In the genomic region with DNA sequence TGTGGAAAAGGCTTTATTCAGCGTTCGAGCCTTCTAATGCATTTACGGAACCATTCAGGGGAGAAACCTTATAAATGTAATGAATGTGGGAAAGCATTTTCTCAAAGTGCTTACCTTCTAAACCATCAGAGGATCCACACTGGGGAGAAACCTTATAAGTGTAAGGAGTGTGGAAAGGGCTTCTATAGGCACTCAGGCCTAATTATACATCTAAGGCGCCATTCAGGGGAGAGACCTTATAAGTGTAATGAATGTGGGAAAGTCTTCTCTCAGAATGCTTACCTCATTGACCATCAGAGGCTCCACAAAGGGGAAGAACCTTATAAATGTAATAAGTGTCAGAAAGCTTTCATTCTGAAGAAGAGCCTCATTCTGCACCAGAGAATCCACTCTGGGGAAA, we compare ENCODE assay signal across 22 cellular contexts. TPM values are rescaled to one million over a fixed set of nuclear protein-coding genes. Genes with fewer than 3 reads are reported as not detected.
A peak's percentile ranks its signal among the peaks of the same experiment; 100 is the strongest.
DNase-seq lines count a peak whose midpoint lies in the region; TF ChIP-seq lines count a peak whose summit lies in the region.
"Had no signal": no experiment of that assay in that cellular context is flagged by ENCODE, and none has a peak within 500 bp of the region (broad histone marks: within the 10 kb centered on the region; RNA-seq: fewer than 3 reads in every experiment).

No MANE protein-coding gene starts in this region.

- H3K9ac ChIP-seq in BLaER1 treated with 17β-estradiol and CSF1 and Interleukin-3, amounts not matched to agents 10 nM and 100 nM, result no peak overlapping the region
- no peak overlapping the region for H3K9ac ChIP-seq in adipocyte (ENCODE audit: low read length)
- H3K9ac ChIP-seq in smooth muscle cell (ENCODE audit: low read depth), result no peak overlapping the region

- no peaks in the 10 kb centered on the region for H3K27me3 Mint-ChIP-seq in endothelial cell (ENCODE audit: unreplicated experiment)

- no peaks in the 10 kb centered on the region for H3K9me3 Mint-ChIP-seq in endothelial cell (ENCODE audit: unreplicated experiment)

- H3K79me2 ChIP-seq in smooth muscle cell (ENCODE audit: low read depth), result peaks cover 23% of the 10 kb centered on the region

- H3K4me1 Mint-ChIP-seq in endothelial cell (ENCODE audit: unreplicated experiment), result no peaks in the 10 kb centered on the region

- DNase-seq in adipocyte (ENCODE audit: low read depth) (no peak), endothelial cell (ENCODE audit: low spot score) (no peak), smooth muscle cell (lab: John Stamatoyannopoulos, UW; ENCODE audit: unreplicated experiment) (no peak), hypothalamus (lab: John Stamatoyannopoulos, UW) (no peak), left ventricle myocardium inferior (no peak), GDM1 (lab: John Stamatoyannopoulos, UW) (no peak)
- DNase-seq: C1 segment of cervical spinal cord; Caco-2; CD8-positive, alpha-beta T cell; KBM-7; MG63; NCI-H1417; NCI-H1694; NCI-H2029 treated with DMSO at 0.1 percent for 48 hours; NCI-H446 treated with DMSO at 0.1 percent for 48 hours; NCI-H526; NCI-H82; NK-92 treated with Interleukin-12 subunit alpha and Interleukin-12 subunit beta, amount 100 ng/mL, for 24 hours; Right ventricle myocardium superior; RPMI8226 had no signal

- H3K27ac Mint-ChIP-seq in endothelial cell (ENCODE audit: unreplicated experiment), result no peak overlapping the region
- H3K27ac Mint-ChIP-seq: CD8-positive, alpha-beta T cell had no signal

- H3K27ac ChIP-seq in BLaER1 treated with 17β-estradiol and CSF1 and Interleukin-3, amounts not matched to agents 10 nM and 100 nM, result no peak overlapping the region
- H3K27ac ChIP-seq in smooth muscle cell (ENCODE audit: low read depth) (no peak overlapping the region), left ventricle myocardium inferior (replicated peaks) (no peak overlapping the region)
- H3K27ac ChIP-seq: SJSA1 had no signal

- H3K4me1 ChIP-seq in BLaER1 treated with 17β-estradiol and CSF1 and Interleukin-3, amounts not matched to agents 10 nM and 100 nM, result no peaks in the 10 kb centered on the region
- H3K4me1 ChIP-seq in adipocyte (ENCODE audit: control insufficient read depth, insufficient read depth, low read length), result no peaks in the 10 kb centered on the region
- no peaks in the 10 kb centered on the region for H3K4me1 ChIP-seq in smooth muscle cell (ENCODE audit: low read depth)
- H3K4me1 ChIP-seq in left ventricle myocardium inferior, result no peaks in the 10 kb centered on the region
- H3K4me1 ChIP-seq: Caco-2, SJSA1 had no signal

- intact Hi-C loops in left ventricle myocardium inferior (cut with micrococcal nuclease), result no loop called here

- peaks cover 91 to 100% (median 99%) of the 10 kb centered on the region in 11 experiments for H3K36me3 ChIP-seq in BLaER1 treated with 17β-estradiol and CSF1 and Interleukin-3, amounts not matched to agents 10 nM and 100 nM
- H3K36me3 ChIP-seq in adipocyte (ENCODE audit: control insufficient read depth, insufficient read depth, low read length, severe bottlenecking) (peaks cover 65% of the 10 kb centered on the region), smooth muscle cell (ENCODE audit: low read depth) (peaks cover 68% of the 10 kb centered on the region), left ventricle myocardium inferior (peaks cover 74% of the 10 kb centered on the region)

- no peak overlapping the region for H2AFZ ChIP-seq in smooth muscle cell (ENCODE audit: low read depth)

- H3K4me3 Mint-ChIP-seq in endothelial cell (ENCODE audit: unreplicated experiment), result peak overlapping the region; percentile 70
- H3K4me3 Mint-ChIP-seq: CD8-positive, alpha-beta T cell had no signal

- H3F3A ChIP-seq in smooth muscle cell (ENCODE audit: low read depth), result no peaks in the 10 kb centered on the region

- H3K27me3 ChIP-seq in BLaER1 treated with 17β-estradiol and CSF1 and Interleukin-3, amounts not matched to agents 10 nM and 100 nM, result no peaks in the 10 kb centered on the region
- H3K27me3 ChIP-seq in adipocyte (replicated peaks; ENCODE audit: control insufficient read depth, insufficient read depth, low read length), result no peaks in the 10 kb centered on the region
- H3K27me3 ChIP-seq in smooth muscle cell (ENCODE audit: low read depth), result no peaks in the 10 kb centered on the region
- no peaks in the 10 kb centered on the region for H3K27me3 ChIP-seq in left ventricle myocardium inferior (ENCODE audit: low read depth)
- H3K27me3 ChIP-seq: MG63, SJSA1 had no signal

- H3K9me3 ChIP-seq in BLaER1 treated with 17β-estradiol and CSF1 and Interleukin-3, amounts not matched to agents 10 nM and 100 nM (replicated peaks in 1 of 11), result peaks cover 87 to 100% (median 98%) of the 10 kb centered on the region in 11 experiments
- H3K9me3 ChIP-seq in adipocyte (ENCODE audit: control insufficient read depth, low read length) (peaks cover 51% of the 10 kb centered on the region), smooth muscle cell (replicated peaks; ENCODE audit: low read depth) (peaks cover 35% of the 10 kb centered on the region), left ventricle myocardium inferior (replicated peaks) (peaks cover 89% of the 10 kb centered on the region)

- no peak overlapping the region for H3K4me2 ChIP-seq in BLaER1 treated with 17β-estradiol and CSF1 and Interleukin-3, amounts not matched to agents 10 nM and 100 nM
- H3K4me2 ChIP-seq in smooth muscle cell, result no peak overlapping the region

- H3K36me3 Mint-ChIP-seq in endothelial cell (ENCODE audit: low read depth, unreplicated experiment), result peaks cover 56% of the 10 kb centered on the region

- no peaks in the 10 kb centered on the region for H4K20me1 ChIP-seq in BLaER1 treated with 17β-estradiol and CSF1 and Interleukin-3, amounts not matched to agents 10 nM and 100 nM
- H4K20me1 ChIP-seq in smooth muscle cell (ENCODE audit: low read depth), result peaks cover 5% of the 10 kb centered on the region

- peak overlapping the region; percentile 20 to 41 (median 34); a peak in 17 of 20 replicates for H3K4me3 ChIP-seq in BLaER1 treated with 17β-estradiol and CSF1 and Interleukin-3, amounts not matched to agents 10 nM and 100 nM
- peak overlapping the region; percentile 67 for H3K4me3 ChIP-seq in adipocyte (ENCODE audit: low read length)
- peak overlapping the region; percentile 15 for H3K4me3 ChIP-seq in smooth muscle cell
- H3K4me3 ChIP-seq in left ventricle myocardium inferior, result no peak overlapping the region
- H3K4me3 ChIP-seq: MG63, SJSA1 had no signal

- WGBS in smooth muscle cell (ENCODE audit: low lambda C conversion rate), result 98% methylated on average over 4 of the region's 4 CpGs

- no peak for TF ChIP-seq CTCF in endothelial cell (IDR thresholded peaks at IDR 0.05; ENCODE audit: unreplicated experiment)
- TF ChIP-seq CTCF in smooth muscle cell (IDR thresholded peaks at IDR 0.05; ENCODE audit: borderline replicate concordance, insufficient read depth, poor library complexity, severe bottlenecking), result no peak
- TF ChIP-seq CTCF in left ventricle myocardium inferior (IDR thresholded peaks at IDR 0.05; ENCODE audit: borderline replicate concordance), result no peak

RNA-seq across cellular contexts. Expression of a gene that starts 6.2 kb away (rescaled TPM):
- total RNA-seq in endothelial cell (ENCODE audit: unreplicated experiment), result 29.1 TPM
- total RNA-seq in smooth muscle cell, result 17.7 and 30.8 TPM in 2 replicates
- 5.1 and 6.7 TPM in 2 replicates for polyA plus RNA-seq in smooth muscle cell
- total RNA-seq in left ventricle myocardium inferior, result 7.9 TPM

RNA-seq across cellular contexts. Expression of a gene that starts 17.5 kb away (rescaled TPM):
- 29.6 TPM for total RNA-seq in endothelial cell (ENCODE audit: unreplicated experiment)
- total RNA-seq in smooth muscle cell, result 23.0 and 25.2 TPM in 2 replicates
- 6.6 and 10.1 TPM in 2 replicates for polyA plus RNA-seq in smooth muscle cell
- 11.6 TPM for total RNA-seq in left ventricle myocardium inferior

RNA-seq across cellular contexts. Expression of a gene that starts 57.6 kb away (rescaled TPM):
- total RNA-seq in endothelial cell (ENCODE audit: unreplicated experiment) (15.5 TPM), smooth muscle cell (5.1 and 5.4 TPM in 2 replicates), left ventricle myocardium inferior (1.1 TPM)
- polyA plus RNA-seq in smooth muscle cell, result 1.8 and 2.0 TPM in 2 replicates
- total RNA-seq: Caco-2 had no signal
